1 cellular context compared by ENCODE assay signal in the genomic region with DNA sequence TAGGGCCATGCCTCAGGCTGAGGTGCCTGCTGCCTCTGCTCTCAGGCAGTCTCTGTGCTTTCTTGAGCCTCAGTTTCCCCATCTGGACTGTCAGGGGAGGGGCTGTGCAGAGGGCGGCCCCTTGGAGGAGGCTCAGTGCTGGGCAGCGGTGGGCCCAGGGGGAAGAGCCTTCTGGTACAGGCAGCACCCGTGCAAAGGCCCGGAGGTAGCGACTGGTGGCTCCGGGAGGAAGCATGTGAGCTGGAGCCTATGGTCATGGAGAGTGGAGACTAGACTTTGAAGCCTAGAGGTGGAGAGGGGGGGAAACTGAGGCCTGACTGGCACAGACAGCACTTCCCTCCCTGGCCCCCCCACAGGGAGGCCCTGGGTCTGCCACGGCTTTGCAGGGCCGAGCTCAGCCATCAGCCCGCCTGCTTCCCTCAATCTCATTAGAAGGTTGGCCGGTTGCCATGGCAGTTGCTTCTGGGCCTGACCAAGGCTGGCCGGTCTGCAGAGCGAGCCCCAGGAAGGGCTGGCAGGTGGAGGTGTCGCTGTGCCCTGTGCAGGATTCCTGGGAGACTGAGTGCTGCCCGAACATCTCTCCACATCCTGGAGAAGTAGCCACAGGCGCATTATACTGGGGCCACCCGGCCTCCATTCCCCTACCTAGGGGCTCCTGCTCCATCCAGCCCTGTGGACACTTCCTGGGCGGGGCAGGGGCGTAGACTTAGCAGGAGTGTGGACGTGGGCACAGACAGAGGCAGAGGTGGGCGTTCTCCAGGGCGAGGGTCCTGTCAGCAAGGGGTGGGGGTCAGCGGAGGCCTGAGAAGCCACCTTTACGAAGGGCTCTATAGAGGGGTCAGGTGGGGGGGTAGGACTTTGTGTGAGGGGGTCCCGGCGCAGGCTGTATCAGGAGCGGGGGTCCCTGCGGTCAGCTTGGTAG.
TF ChIP-seq lines count a peak whose summit lies in the region.

No MANE protein-coding gene starts in this region.

TF ChIP-seq in H1, 55 proteins besides CTCF, POLR2A, EP300 and RAD21:
- no peak for TF ChIP-seq TBP (IDR thresholded peaks at IDR 0.05; ENCODE audit: low read depth, low read length)
- no peak for TF ChIP-seq RNF2 (IDR thresholded peaks at IDR 0.05; ENCODE audit: borderline replicate concordance, low read depth, low read length, missing control alignments, poor library complexity, severe bottlenecking)
- TF ChIP-seq CHD2 (IDR thresholded peaks at IDR 0.05; ENCODE audit: low read length), result no peak
- no peak for TF ChIP-seq CHD1 (IDR thresholded peaks at IDR 0.05; ENCODE audit: low read depth, low read length)
- TF ChIP-seq, protein P1, sequence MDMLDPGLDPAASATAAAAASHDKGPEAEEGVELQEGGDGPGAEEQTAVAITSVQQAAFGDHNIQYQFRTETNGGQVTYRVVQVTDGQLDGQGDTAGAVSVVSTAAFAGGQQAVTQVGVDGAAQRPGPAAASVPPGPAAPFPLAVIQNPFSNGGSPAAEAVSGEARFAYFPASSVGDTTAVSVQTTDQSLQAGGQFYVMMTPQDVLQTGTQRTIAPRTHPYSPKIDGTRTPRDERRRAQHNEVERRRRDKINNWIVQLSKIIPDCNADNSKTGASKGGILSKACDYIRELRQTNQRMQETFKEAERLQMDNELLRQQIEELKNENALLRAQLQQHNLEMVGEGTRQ (IDR thresholded peaks at IDR 0.05; ENCODE audit: low read length), result no peak
- TF ChIP-seq HDAC6 (IDR thresholded peaks at IDR 0.05; ENCODE audit: low read depth, low read length), result no peak
- TF ChIP-seq SP2 (IDR thresholded peaks at IDR 0.05; ENCODE audit: low read length), result no peak
TF ChIP-seq in H1: peak in this region for 0.
